ENCODE assay signal across 1 cellular context in genomic region chr1:54095543-54096286, GRCh38.
TF ChIP-seq lines count a peak whose summit lies in the region.

No MANE protein-coding gene starts in this region.

TF ChIP-seq in SK-N-SH treated with all-trans-retinoic acid at 6 μM for 48 hours, 23 proteins besides CTCF, POLR2A, EP300 and RAD21 (continued from another document):
- no peak for TF ChIP-seq POU6F1 (CRISPR knock-in tag; IDR thresholded peaks at IDR 0.05; ENCODE audit: borderline replicate concordance, low read depth)
- no peak for TF ChIP-seq TCF4 (CRISPR knock-in tag; IDR thresholded peaks at IDR 0.05; ENCODE audit: borderline replicate concordance)
- TF ChIP-seq ISL1 (CRISPR knock-in tag; IDR thresholded peaks at IDR 0.05): no peak
- TF ChIP-seq BACH2 (CRISPR knock-in tag; IDR thresholded peaks at IDR 0.05; ENCODE audit: borderline replicate concordance): no peak
- no peak for TF ChIP-seq CSDC2 (CRISPR knock-in tag; IDR thresholded peaks at IDR 0.05)
- no peak for TF ChIP-seq ESRRG (CRISPR knock-in tag; IDR thresholded peaks at IDR 0.05)
- no peak for TF ChIP-seq ARNTL (CRISPR knock-in tag; IDR thresholded peaks at IDR 0.05; ENCODE audit: borderline replicate concordance, low read depth)
- TF ChIP-seq TOX (CRISPR knock-in tag; IDR thresholded peaks at IDR 0.05; ENCODE audit: borderline replicate concordance): no peak
